17 cellular contexts compared by ENCODE assay signal in genomic region chr14:98144964-98145363, GRCh38.
DNase-seq lines count a peak whose midpoint lies in the region; ATAC-seq and TF ChIP-seq lines count a peak whose summit lies in the region.
"Had no signal": no experiment of that assay in that cellular context is flagged by ENCODE, and none has a peak within 500 bp of the region (broad histone marks: within the 10 kb centered on the region; RNA-seq: fewer than 3 reads in every experiment).

No MANE protein-coding gene starts in this region.

- H3K36me3 Mint-ChIP-seq in MCF 10A (ENCODE audit: insufficient read depth, unreplicated experiment), result no peaks in the 10 kb centered on the region
- H3K36me3 Mint-ChIP-seq: CD4-positive, alpha-beta memory T cell had no signal

- no peaks in the 10 kb centered on the region for H3K79me2 ChIP-seq in SK-N-SH (ENCODE audit: insufficient read depth)

- no peaks in the 10 kb centered on the region for H3K4me1 ChIP-seq in breast epithelium
- no peaks in the 10 kb centered on the region for H3K4me1 ChIP-seq in SK-N-SH (ENCODE audit: control insufficient read depth in 1 of 2, insufficient read depth in 2 of 2, low read depth in 1 of 2, low read length in 1 of 2)
- H3K4me1 ChIP-seq: left ventricle myocardium inferior had no signal

- 3% methylated on average over 4 of the region's 5 CpGs for WGBS in SK-N-SH (ENCODE audit: low lambda C conversion rate)

- TF ChIP-seq CTCF in MCF 10A (IDR thresholded peaks at IDR 0.05; ENCODE audit: unreplicated experiment), result no peak
- TF ChIP-seq CTCF in breast epithelium (IDR thresholded peaks at IDR 0.05), result no peak
- no peak for TF ChIP-seq CTCF in SK-N-SH (IDR thresholded peaks at IDR 0.05)
- TF ChIP-seq CTCF in epithelial cell of esophagus (IDR thresholded peaks at IDR 0.05; ENCODE audit: insufficient read depth, low read depth, low read length, missing control alignments), result no peak
- TF ChIP-seq CTCF in GM10266 (IDR thresholded peaks at IDR 0.05; ENCODE audit: control insufficient read depth, insufficient read depth, low read depth, missing control alignments), result no peak

- ATAC-seq in HG02610 (IDR thresholded peaks at IDR 0.05; ENCODE audit: unreplicated experiment), result no peak
- ATAC-seq: esophagus mucosa had no signal

- POLR2A ChIA-PET in MCF 10A (lab: Yijun Ruan, JAX), result interaction anchor here (0.5 to 1.7 kb wide), 2 partner anchors 11 to 14 kb away, joined by 3 to 5 read pairs; no protein-coding TSS in a partner anchor
- POLR2A ChIA-PET in SK-N-SH (lab: Yijun Ruan, JAX), result no interaction called here

- H2AFZ ChIP-seq in SK-N-SH (ENCODE audit: low read depth), result no peak overlapping the region

- H3K27me3 Mint-ChIP-seq in MCF 10A (ENCODE audit: insufficient read depth, unreplicated experiment), result no peaks in the 10 kb centered on the region
- H3K27me3 Mint-ChIP-seq: activated CD4-positive, alpha-beta memory T cell treated with anti-CD3 and anti-CD28 coated beads, Interleukin-2, amount 10 ng/mL, durations not matched to agents 7 days and 5 days; CD4-positive, alpha-beta memory T cell had no signal

- peaks cover 15% of the 10 kb centered on the region for H3K4me1 Mint-ChIP-seq in MCF 10A (ENCODE audit: insufficient read depth, unreplicated experiment)
- H3K4me1 Mint-ChIP-seq: neural crest cell had no signal

- no peaks in the 10 kb centered on the region for H3K9me3 Mint-ChIP-seq in MCF 10A (ENCODE audit: unreplicated experiment)
- H3K9me3 Mint-ChIP-seq: activated CD4-positive, alpha-beta memory T cell treated with anti-CD3 and anti-CD28 coated beads, Interleukin-2, amount 10 ng/mL, durations not matched to agents 7 days and 5 days; CD4-positive, alpha-beta memory T cell; neural crest cell had no signal

- no peak for TF ChIP-seq POLR2A in breast epithelium (IDR thresholded peaks at IDR 0.05)

- no peak for TF ChIP-seq RAD21 in SK-N-SH (IDR thresholded peaks at IDR 0.05; ENCODE audit: low read length)

- no peak overlapping the region for H3K9ac ChIP-seq in SK-N-SH

- H3K27ac Mint-ChIP-seq in MCF 10A (ENCODE audit: low read depth, unreplicated experiment), result no peak overlapping the region
- H3K27ac Mint-ChIP-seq: activated CD4-positive, alpha-beta memory T cell treated with anti-CD3 and anti-CD28 coated beads, Interleukin-2, amount 10 ng/mL, durations not matched to agents 7 days and 5 days had no signal

- DNase-seq in MCF 10A (ENCODE audit: unreplicated experiment), result peak; percentile 16
- DNase-seq in breast epithelium (ENCODE audit: low spot score in 2 of 2), result no peak
- DNase-seq in SK-N-SH, result no peak
- DNase-seq in epithelial cell of esophagus (ENCODE audit: low read depth), result peak; percentile 42
- DNase-seq in stimulated activated CD4-positive, alpha-beta T cell treated with anti-CD3 and anti-CD28 coated beads, Interleukin-4, amount 100 ng/mL, for 24 hours, result no peak
- DNase-seq in NCI-H2227 (lab: John Stamatoyannopoulos, UW; ENCODE audit: unreplicated experiment), result no peak
- no peak for DNase-seq in GM10266 (ENCODE audit: extremely low spot score)
- DNase-seq: activated CD4-positive, alpha-beta memory T cell treated with anti-CD3 and anti-CD28 coated beads, Interleukin-2, amount 10 ng/mL, durations not matched to agents 7 days and 5 days; CD4-positive, alpha-beta memory T cell; central memory CD4-positive, alpha-beta T cell; effector CD4-positive, alpha-beta T cell; left ventricle myocardium inferior; NCI-H2029 treated with DMSO at 0.1 percent for 48 hours; NCI-H446 had no signal

- no peak overlapping the region for H3K27ac ChIP-seq in breast epithelium
- no peak overlapping the region for H3K27ac ChIP-seq in SK-N-SH (ENCODE audit: low read depth in 2 of 2, low read length in 1 of 2)
- H3K27ac ChIP-seq: left ventricle myocardium inferior had no signal

- H3K4me2 ChIP-seq in SK-N-SH, result no peak overlapping the region

- H3K9me3 ChIP-seq in breast epithelium (no peaks in the 10 kb centered on the region), SK-N-SH (no peaks in the 10 kb centered on the region)
- H3K9me3 ChIP-seq: left ventricle myocardium inferior had no signal

- intact Hi-C loops in MCF 10A (cut with micrococcal nuclease) (no loop called here), breast epithelium (cut with DNase I; ENCODE audit: low total_unique reads) (no loop called here)

- CTCF ChIA-PET in MCF 10A (lab: Yijun Ruan, JAX), result no interaction called here
- CTCF ChIA-PET in SK-N-SH (lab: Yijun Ruan, JAX), result no interaction called here

- no peaks in the 10 kb centered on the region for H3K27me3 ChIP-seq in breast epithelium
- no peaks in the 10 kb centered on the region for H3K27me3 ChIP-seq in SK-N-SH (ENCODE audit: insufficient read depth)

- no peak overlapping the region for H3K4me3 Mint-ChIP-seq in MCF 10A (ENCODE audit: unreplicated experiment)
- H3K4me3 Mint-ChIP-seq: activated CD4-positive, alpha-beta memory T cell treated with anti-CD3 and anti-CD28 coated beads, Interleukin-2, amount 10 ng/mL, durations not matched to agents 7 days and 5 days; neural crest cell had no signal

- no peaks in the 10 kb centered on the region for H4K20me1 ChIP-seq in SK-N-SH (ENCODE audit: insufficient read depth)

- no peak overlapping the region for H3K4me3 ChIP-seq in breast epithelium
- H3K4me3 ChIP-seq in SK-N-SH (ENCODE audit: low read depth in 2 of 2, low read length in 1 of 2), result no peak overlapping the region
- H3K4me3 ChIP-seq in epithelial cell of esophagus (ENCODE audit: low read length), result no peak overlapping the region
- H3K4me3 ChIP-seq: left ventricle myocardium inferior had no signal

- H3F3A ChIP-seq in SK-N-SH (replicated peaks; ENCODE audit: insufficient read depth), result no peaks in the 10 kb centered on the region

- H3K36me3 ChIP-seq in breast epithelium (no peaks in the 10 kb centered on the region), SK-N-SH (replicated peaks in 1 of 2; ENCODE audit: control insufficient read depth in 1 of 2, insufficient read depth in 2 of 2, low read length in 1 of 2) (no peaks in the 10 kb centered on the region)
- H3K36me3 ChIP-seq: left ventricle myocardium inferior had no signal

- no peaks in the 10 kb centered on the region for H3K9me2 ChIP-seq in SK-N-SH

- BruUV-seq in MCF 10A (replicated peaks; lab: Mats Ljungman, UMichigan), result no TSS peak

- TF ChIP-seq EP300 in SK-N-SH (IDR thresholded peaks at IDR 0.05; ENCODE audit: borderline replicate concordance in 1 of 2, low read depth in 1 of 2, low read length in 1 of 2), result no peak

TF ChIP-seq in SK-N-SH, 30 proteins besides CTCF, POLR2A, EP300 and RAD21:
- TF ChIP-seq TCF12 (IDR thresholded peaks at IDR 0.05) (peak; percentile 32; the same call in 1 of the 2 replicates), SMC3 (IDR thresholded peaks at IDR 0.05; ENCODE audit: low read depth, low read length) (no peak)

Comparison
In these comparisons a context has a peak if more than half of its experiments do, and no peak if none do; other contexts are left out.
1. DNase-seq: peak in MCF 10A (single experiment) and epithelial cell of esophagus (single experiment); none in breast epithelium (0 of 2), SK-N-SH (single experiment), stimulated activated CD4-positive, alpha-beta T cell treated with anti-CD3 and anti-CD28 coated beads, Interleukin-4, amount 100 ng/mL, for 24 hours (single experiment), NCI-H2227 (single experiment) and GM10266 (single experiment).